8 cellular contexts compared by ENCODE assay signal in the genomic region with DNA sequence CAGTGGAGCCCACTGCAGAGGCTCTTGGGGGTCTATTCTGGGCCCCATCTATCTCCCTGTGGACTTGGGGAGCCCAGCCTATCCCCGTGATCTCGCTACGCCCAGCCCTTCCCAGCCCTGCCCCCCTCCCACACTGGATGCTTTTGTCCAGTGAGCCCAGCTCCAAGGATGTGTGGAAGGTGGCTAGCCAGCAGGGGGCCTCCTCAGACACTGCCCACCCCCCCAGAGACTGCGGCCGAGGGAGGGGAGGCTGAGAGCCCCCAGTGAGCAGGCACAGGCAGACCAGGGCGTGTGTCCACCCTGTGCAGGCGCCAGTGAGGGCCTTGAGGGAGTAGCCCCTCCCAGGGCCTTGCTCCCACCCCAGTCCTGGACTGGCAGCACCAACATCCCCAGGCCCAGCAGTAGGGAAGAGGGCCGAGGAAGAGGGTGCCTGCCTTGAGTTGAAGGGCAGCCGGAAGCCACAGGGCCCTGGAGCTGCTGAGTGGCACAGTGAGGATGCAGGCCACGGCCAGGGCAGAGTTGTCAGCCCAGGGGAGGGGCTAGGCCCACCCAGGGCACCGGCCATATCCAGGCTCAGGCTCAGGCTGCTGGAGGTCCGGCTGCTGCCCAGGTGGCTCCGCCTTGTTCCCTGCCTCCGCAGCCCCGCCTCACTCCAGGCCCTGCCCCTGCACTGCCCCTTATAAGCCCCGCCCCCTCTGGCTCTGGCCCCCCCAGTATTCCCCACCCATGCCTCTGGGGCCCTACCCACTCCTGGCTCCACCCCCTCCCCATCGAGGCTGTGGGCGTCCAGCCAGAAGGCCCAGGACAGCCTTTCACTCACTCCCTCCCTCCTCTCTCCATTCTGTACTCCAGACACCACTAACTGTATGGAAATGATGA. TPM values are rescaled to one million over a fixed set of nuclear protein-coding genes. Genes with fewer than 3 reads are reported as not detected.
DNase-seq lines count a peak whose midpoint lies in the region; ATAC-seq and TF ChIP-seq lines count a peak whose summit lies in the region.

No MANE protein-coding gene starts in this region.

- no peak overlapping the region for H3K4me3 ChIP-seq in BJ (ENCODE audit: low read depth, low read length)
- H3K4me3 ChIP-seq in choroid plexus epithelial cell (ENCODE audit: low read depth, low read length): no peak overlapping the region
- H3K4me3 ChIP-seq in mesendoderm (ENCODE audit: low read length): no peak overlapping the region

- no peak overlapping the region for H3K23ac ChIP-seq in mesendoderm (ENCODE audit: low read length)

- no peak overlapping the region for H2BK120ac ChIP-seq in mesendoderm (ENCODE audit: low read depth, low read length)

- H3K27ac ChIP-seq in mesendoderm (ENCODE audit: low read depth, low read length): no peak overlapping the region

- no peak overlapping the region for H3K56ac ChIP-seq in mesendoderm (ENCODE audit: low read length)

- H3K27me3 ChIP-seq in BJ (ENCODE audit: control insufficient read depth, insufficient read depth, low read length) (no peaks in the 10 kb centered on the region), mesendoderm (ENCODE audit: insufficient read depth, low read length, poor library complexity) (no peaks in the 10 kb centered on the region)

- no peak overlapping the region for H3K4ac ChIP-seq in mesendoderm (ENCODE audit: low read depth, low read length)

- CTCF ChIA-PET in BJ (lab: Yijun Ruan, JAX): interaction anchor here (0.6 kb wide), 1 partner anchor 36 kb away, joined by 4 read pairs; no protein-coding TSS in a partner anchor

- no peak overlapping the region for H4K5ac ChIP-seq in mesendoderm (ENCODE audit: low read length)

- no peak overlapping the region for H2BK15ac ChIP-seq in mesendoderm (replicated peaks; ENCODE audit: low read depth)

- DNase-seq in BJ (ENCODE audit: low read depth) (no peak), NCI-H187 treated with DMSO at 0.1 percent for 48 hours (lab: John Stamatoyannopoulos, UW) (peak; percentile 22), choroid plexus epithelial cell (ENCODE audit: low read depth) (peak; percentile 31), mesendoderm (peak; percentile 43), kidney glomerular epithelial cell (lab: John Stamatoyannopoulos, UW) (no peak)
- DNase-seq in activated CD4-positive, CD25-positive, alpha-beta regulatory T cell (lab: John Stamatoyannopoulos, UW): no peak

- H2AK5ac ChIP-seq in mesendoderm (ENCODE audit: low read length): no peak overlapping the region

- H4K8ac ChIP-seq in mesendoderm (ENCODE audit: low read depth, low read length): no peak overlapping the region

- H3K4me2 ChIP-seq in mesendoderm (ENCODE audit: low read length): no peak overlapping the region

- H3K4me1 ChIP-seq in mesendoderm (ENCODE audit: control insufficient read depth, low read depth, low read length): no peaks in the 10 kb centered on the region

- ATAC-seq in HG03175 (IDR thresholded peaks at IDR 0.05; ENCODE audit: unreplicated experiment) (no peak), HG03442 (IDR thresholded peaks at IDR 0.05; ENCODE audit: unreplicated experiment) (no peak)

- no peaks in the 10 kb centered on the region for H3K36me3 ChIP-seq in BJ (ENCODE audit: control insufficient read depth, insufficient read depth, low read length)
- H3K36me3 ChIP-seq in mesendoderm (ENCODE audit: control insufficient read depth, insufficient read depth, low read length): no peaks in the 10 kb centered on the region

- no peak overlapping the region for H3K18ac ChIP-seq in mesendoderm (ENCODE audit: low read length)

- POLR2A ChIA-PET in BJ (lab: Charles Lee): no interaction called here

- no peak overlapping the region for H2BK5ac ChIP-seq in mesendoderm (ENCODE audit: low read length)

- peak; percentile 40 for TF ChIP-seq CTCF in BJ (IDR thresholded peaks at IDR 0.05; ENCODE audit: insufficient read depth, low read depth, low read length)
- peak; percentile 37 for TF ChIP-seq CTCF in choroid plexus epithelial cell (conservative IDR thresholded peaks at IDR 0.05; ENCODE audit: low read depth, low read length)

- no CpG with 5 or more reads among the region's 18 CpGs for WGBS in mesendoderm (ENCODE audit: extremely low coverage, insufficient coverage, low lambda C conversion rate)

- H3K9ac ChIP-seq in mesendoderm (ENCODE audit: low read length): no peak overlapping the region

- H3K79me1 ChIP-seq in mesendoderm (ENCODE audit: low read length): no peaks in the 10 kb centered on the region

- no peaks in the 10 kb centered on the region for H3K79me2 ChIP-seq in mesendoderm (ENCODE audit: control insufficient read depth, insufficient read depth, low read length)

RNA-seq across cellular contexts. Expression of gene MOB2, which starts 28.0 kb away (rescaled TPM):
- 36.0 and 61.3 TPM in 2 replicates for polyA plus RNA-seq in BJ (2011; rRNA removed)
- 28.2 and 54.7 TPM in 2 replicates for polyA minus RNA-seq in BJ (2011; rRNA and poly(A)+ RNA removed)
- 8.7 TPM for polyA plus RNA-seq in mesendoderm (2013, experiment 1 of 2)
- 8.7 TPM for polyA plus RNA-seq in mesendoderm (2013, experiment 2 of 2)

Comparison
In these comparisons a context has a peak if more than half of its experiments do, and no peak if none do; other contexts are left out.
1. DNase-seq: peak in NCI-H187 treated with DMSO at 0.1 percent for 48 hours (single experiment), choroid plexus epithelial cell (single experiment) and mesendoderm (single experiment); none in BJ (single experiment), kidney glomerular epithelial cell (single experiment) and activated CD4-positive, CD25-positive, alpha-beta regulatory T cell (0 of 4).